Comparison of ENCODE assay signal across 32 cellular contexts in the genomic region with DNA sequence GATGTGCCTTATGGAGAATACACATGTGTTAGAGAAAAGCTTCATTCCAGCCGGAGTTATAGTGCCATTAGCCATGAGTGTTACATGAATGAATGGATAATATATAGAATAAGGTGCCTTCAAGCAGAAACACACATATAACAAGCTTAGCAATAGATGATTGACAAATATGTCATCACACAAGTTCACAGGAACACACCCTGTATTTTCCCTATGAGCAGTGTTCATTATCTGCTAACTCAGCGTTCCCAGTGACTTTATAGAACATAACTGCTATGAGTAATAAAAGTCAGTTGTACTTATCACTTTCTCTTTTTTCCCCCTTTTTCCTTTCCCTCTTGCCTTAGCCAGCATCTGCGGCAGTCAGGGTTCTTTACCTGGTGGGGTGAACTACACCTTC.
"Had no signal": no experiment of that assay in that cellular context is flagged by ENCODE, and none has a peak within 500 bp of the region (broad histone marks: within the 10 kb centered on the region; RNA-seq: fewer than 3 reads in every experiment).

No MANE protein-coding gene starts in this region.

- H3K36me3 ChIP-seq: brain microvascular endothelial cell, cardiac muscle cell, MG63, SJSA1 had no signal

- H3K27me3 ChIP-seq: brain microvascular endothelial cell, cardiac muscle cell, MG63 had no signal

- H3K36me3 Mint-ChIP-seq: activated naive CD8-positive, alpha-beta T cell treated with anti-CD3 and anti-CD28 coated beads for 36 hours had no signal

- FAIRE-seq: TTC549 had no signal

- H3K4me1 ChIP-seq: SJSA1 had no signal

- H3K27ac ChIP-seq: brain microvascular endothelial cell, cardiac muscle cell, SJSA1 had no signal

- ATAC-seq: activated CD8-positive, alpha-beta T cell treated with anti-CD3 and anti-CD28 coated beads for 36 hours; activated T-cell treated with anti-CD3 and anti-CD28 coated beads, Interleukin-2, amount 50 U/mL, for 72 hours; activated T-helper 17 cell treated with anti-CD3 and anti-CD28 coated beads, Interleukin-2, amount 50 U/mL, for 72 hours; Panc1 had no signal

- H3K4me3 Mint-ChIP-seq: activated CD4-positive, alpha-beta T cell treated with anti-CD3 and anti-CD28 coated beads, Interleukin-2, amount 10 ng/mL, durations not matched to agents 24 days and 14 days; activated CD8-positive, alpha-beta T cell treated with anti-CD3 and anti-CD28 coated beads for 36 hours; activated naive CD8-positive, alpha-beta T cell treated with anti-CD3 and anti-CD28 coated beads for 36 hours; activated T-cell treated with anti-CD3 and anti-CD28 coated beads, Interleukin-2, amount 50 U/mL, for 72 hours; activated T-helper 17 cell treated with anti-CD3 and anti-CD28 coated beads, Interleukin-2, amount 50 U/mL, for 72 hours; central memory CD8-positive, alpha-beta T cell; T-helper 1 cell treated with Interleukin-12 subunit alpha and Interleukin-12 subunit beta and Interleukin-4 antibody, amounts not matched to agents 30 μg/mL and 1 μg/mL, for 36 hours; T-helper 2 cell treated with Interferon-gamma antibody and Interleukin-4, amounts not matched to agents 5 μg/mL and 100 μg/mL, for 36 hours had no signal

- H3K27me3 Mint-ChIP-seq: activated naive CD8-positive, alpha-beta T cell treated with anti-CD3 and anti-CD28 coated beads for 36 hours had no signal

- H3K27ac Mint-ChIP-seq: activated CD4-positive, alpha-beta T cell treated with anti-CD3 and anti-CD28 coated beads, Interleukin-2, amount 10 ng/mL, durations not matched to agents 24 days and 14 days; activated CD8-positive, alpha-beta T cell treated with anti-CD3 and anti-CD28 coated beads for 36 hours; activated naive CD8-positive, alpha-beta T cell treated with anti-CD3 and anti-CD28 coated beads for 36 hours; activated T-cell treated with anti-CD3 and anti-CD28 coated beads, Interleukin-2, amount 50 U/mL, for 72 hours; activated T-helper 17 cell treated with anti-CD3 and anti-CD28 coated beads, Interleukin-2, amount 50 U/mL, for 72 hours; T-helper 1 cell treated with Interleukin-12 subunit alpha and Interleukin-12 subunit beta and Interleukin-4 antibody, amounts not matched to agents 30 μg/mL and 1 μg/mL, for 36 hours; T-helper 2 cell treated with Interferon-gamma antibody and Interleukin-4, amounts not matched to agents 5 μg/mL and 100 μg/mL, for 36 hours had no signal

- H3K4me1 Mint-ChIP-seq: activated CD4-positive, alpha-beta T cell treated with anti-CD3 and anti-CD28 coated beads, Interleukin-2, amount 10 ng/mL, durations not matched to agents 24 days and 14 days; activated naive CD8-positive, alpha-beta T cell treated with anti-CD3 and anti-CD28 coated beads for 36 hours; activated T-helper 17 cell treated with anti-CD3 and anti-CD28 coated beads, Interleukin-2, amount 50 U/mL, for 72 hours; central memory CD8-positive, alpha-beta T cell had no signal

- H3K9me3 ChIP-seq: MG63, SJSA1, SK-N-SH had no signal

- H3K4me3 ChIP-seq: cardiac muscle cell, MG63, SJSA1 had no signal

- H3K4me2 ChIP-seq: SK-N-SH had no signal

- H3K9ac ChIP-seq: SK-N-SH had no signal

- DNase-seq: activated CD4-positive, alpha-beta T cell treated with anti-CD3 and anti-CD28 coated beads, Interleukin-2, amount 10 ng/mL, durations not matched to agents 24 days and 14 days; activated CD4-positive, alpha-beta T cell treated with anti-CD3 and anti-CD28 coated beads, Interleukin-2, amount 50 U/mL, for 4 hours; activated CD8-positive, alpha-beta T cell treated with anti-CD3 and anti-CD28 coated beads for 36 hours; activated effector memory CD4-positive, alpha-beta T cell treated with anti-CD3 and anti-CD28 coated beads, Interleukin-2, amount 50 U/mL, for 16 hours; activated naive CD4-positive, alpha-beta T cell; activated naive CD4-positive, alpha-beta T cell treated with anti-CD3 and anti-CD28 coated beads, Interleukin-2, amount 50 U/mL, for 16 hours; activated naive CD8-positive, alpha-beta T cell treated with anti-CD3 and anti-CD28 coated beads for 36 hours; activated T-cell treated with anti-CD3 and anti-CD28 coated beads, Interleukin-2, amount 50 U/mL, for 1 hour; activated T-cell treated with anti-CD3 and anti-CD28 coated beads, Interleukin-2, amount 50 U/mL, for 72 hours; amniotic stem cell; aorta; brain microvascular endothelial cell; MG63; NCI-H1048; NCI-H1105 treated with DMSO at 0.1 percent for 48 hours; NCI-H1436; NCI-H1694; NCI-H1930; NCI-H2081 treated with DMSO at 0.1 percent for 48 hours; NCI-H345; NCI-H524 treated with DMSO at 0.1 percent for 48 hours; RPMI8226; SHP77 treated with DMSO at 0.1 percent for 48 hours; SK-N-SH had no signal

- H3K9me3 Mint-ChIP-seq: activated CD4-positive, alpha-beta T cell treated with anti-CD3 and anti-CD28 coated beads, Interleukin-2, amount 10 ng/mL, durations not matched to agents 24 days and 14 days; activated CD8-positive, alpha-beta T cell treated with anti-CD3 and anti-CD28 coated beads for 36 hours; activated naive CD8-positive, alpha-beta T cell treated with anti-CD3 and anti-CD28 coated beads for 36 hours; activated T-cell treated with anti-CD3 and anti-CD28 coated beads, Interleukin-2, amount 50 U/mL, for 72 hours; activated T-helper 17 cell treated with anti-CD3 and anti-CD28 coated beads, Interleukin-2, amount 50 U/mL, for 72 hours; central memory CD8-positive, alpha-beta T cell; T-helper 1 cell treated with Interleukin-12 subunit alpha and Interleukin-12 subunit beta and Interleukin-4 antibody, amounts not matched to agents 30 μg/mL and 1 μg/mL, for 36 hours; T-helper 2 cell treated with Interferon-gamma antibody and Interleukin-4, amounts not matched to agents 5 μg/mL and 100 μg/mL, for 36 hours had no signal
